Comparison of ENCODE assay signal across 13 cellular contexts in the genomic region with DNA sequence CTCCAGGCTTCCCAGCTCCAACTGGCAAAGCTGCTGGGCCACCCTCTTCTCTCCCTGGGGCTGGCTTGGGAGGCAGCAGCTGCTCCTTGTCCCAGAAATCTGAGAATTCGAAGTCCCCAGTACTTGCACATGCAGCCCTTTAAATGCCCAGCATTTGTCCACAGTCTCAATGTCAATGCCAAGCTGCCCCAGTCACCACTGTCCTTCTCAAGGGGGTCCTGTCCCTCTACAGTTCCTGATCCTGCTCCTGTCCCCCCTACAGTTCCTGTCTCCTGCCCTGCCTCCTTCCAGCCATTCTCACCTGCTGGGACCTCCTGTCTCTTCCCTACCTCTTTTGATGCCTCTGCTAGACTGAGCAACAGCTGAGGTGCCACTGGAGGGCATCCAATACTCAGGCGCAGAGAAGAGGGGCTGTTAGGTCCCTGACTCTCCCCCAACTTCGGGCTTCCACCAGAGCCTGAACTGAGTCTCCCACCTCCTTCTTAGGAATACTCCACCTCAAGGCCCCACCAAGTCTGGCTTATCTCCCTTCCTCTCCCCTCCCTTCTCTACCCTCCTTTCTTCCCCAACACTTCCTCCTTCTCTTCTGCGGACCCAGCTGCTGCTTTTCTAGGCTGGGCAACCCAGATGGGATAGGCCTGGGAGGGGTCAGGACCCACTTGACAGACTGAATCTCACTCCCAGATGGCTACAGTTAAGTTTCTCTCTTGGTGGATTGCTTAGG. TPM values are rescaled to one million over a fixed set of nuclear protein-coding genes. Genes with fewer than 3 reads are reported as not detected.
DNase-seq lines count a peak whose midpoint lies in the region; ATAC-seq, FAIRE-seq and TF ChIP-seq lines count a peak whose summit lies in the region.
"Had no signal": no experiment of that assay in that cellular context is flagged by ENCODE, and none has a peak within 500 bp of the region (broad histone marks: within the 10 kb centered on the region; RNA-seq: fewer than 3 reads in every experiment).

No MANE protein-coding gene starts in this region.

- H3K9me3 ChIP-seq in CD4-positive, CD25-positive, alpha-beta regulatory T cell (ENCODE audit: control insufficient read depth in 2 of 2, low read length in 2 of 2), result peaks cover 3 to 7% of the 10 kb centered on the region in 2 experiments
- H3K9me3 ChIP-seq in H1 (ENCODE audit: insufficient read depth in 2 of 2, low read depth in 1 of 2, low read length in 1 of 2) (peaks cover 0 to 3% of the 10 kb centered on the region in 2 experiments; a peak in 1 of 4 replicates), ovary (no peaks in the 10 kb centered on the region)
- H3K9me3 ChIP-seq: esophagus muscularis mucosa, SK-N-SH had no signal

- POLR2A ChIA-PET in H1 (lab: Charles Lee; ENCODE audit: partially characterized antibody), result no interaction called here

- H3K79me1 ChIP-seq in H1 (ENCODE audit: low read depth, low read length), result no peaks in the 10 kb centered on the region

- no peak overlapping the region for H4K8ac ChIP-seq in H1 (ENCODE audit: extremely low read depth, insufficient read depth, low read length)

- no peaks in the 10 kb centered on the region for H3K36me3 Mint-ChIP-seq in CD4-positive, CD25-positive, alpha-beta regulatory T cell

- peak overlapping the region in 2 of 4 donors; percentile 38 to 69 for H3K4me3 Mint-ChIP-seq in CD4-positive, CD25-positive, alpha-beta regulatory T cell

- peak overlapping the region in 1 of 2 experiments; percentile 29; a peak in 1 of 4 replicates for H3K4me2 ChIP-seq in H1 (ENCODE audit: insufficient read depth in 1 of 2, low read depth in 2 of 2, low read length in 2 of 2)

- no peak for FAIRE-seq in H1 (lab: Jason Lieb, UNC)

- peaks cover 70% of the 10 kb centered on the region for H3K27me3 ChIP-seq in CD4-positive, CD25-positive, alpha-beta regulatory T cell (ENCODE audit: control insufficient read depth, insufficient read depth, low read length)
- H3K27me3 ChIP-seq in H1 (replicated peaks in 1 of 4; ENCODE audit: control insufficient read depth in 3 of 4, extremely low read depth in 1 of 4, insufficient read depth in 3 of 4, low read length in 3 of 4) (peaks cover 97 to 100% (median 98%) of the 10 kb centered on the region in 4 experiments), ovary (peaks cover 15% of the 10 kb centered on the region)

- no peak for TF ChIP-seq RAD21 in H1 (IDR thresholded peaks at IDR 0.05 in 1 of 2, conservative IDR thresholded peaks at IDR 0.05 in 1 of 2; ENCODE audit: low read depth in 2 of 2, low read length in 2 of 2)

- no peak overlapping the region for H2AK5ac ChIP-seq in H1 (ENCODE audit: low read depth, low read length)

- TF ChIP-seq EP300 in H1 (IDR thresholded peaks at IDR 0.05; ENCODE audit: borderline replicate concordance in 1 of 2, low read depth in 2 of 2, low read length in 2 of 2), result no peak
- TF ChIP-seq EP300 in ovary (IDR thresholded peaks at IDR 0.05), result no peak

- no peak overlapping the region for H3K27ac ChIP-seq in CD4-positive, CD25-positive, alpha-beta regulatory T cell (ENCODE audit: insufficient read depth, low read length, poor library complexity, severe bottlenecking)
- no peak overlapping the region for H3K27ac ChIP-seq in H1 (ENCODE audit: low read depth, low read length)
- no peak overlapping the region for H3K27ac ChIP-seq in ovary
- H3K27ac ChIP-seq: esophagus muscularis mucosa had no signal

- H2BK12ac ChIP-seq in H1 (ENCODE audit: low read depth, low read length), result no peak overlapping the region

- no peak overlapping the region for H2AFZ ChIP-seq in H1 (ENCODE audit: low read length)

- peaks cover 95% of the 10 kb centered on the region for H3K27me3 Mint-ChIP-seq in CD4-positive, CD25-positive, alpha-beta regulatory T cell

- no peak overlapping the region for H2BK120ac ChIP-seq in H1 (replicated peaks; ENCODE audit: low read depth, low read length)

- no peak for TF ChIP-seq POLR2A in H1 (IDR thresholded peaks at IDR 0.05; ENCODE audit: control extremely low read depth in 1 of 2, low read depth in 2 of 2, low read length in 2 of 2)
- TF ChIP-seq POLR2A in ovary (IDR thresholded peaks at IDR 0.05), result no peak

- H3K23me2 ChIP-seq in H1 (ENCODE audit: low read depth, low read length), result no peaks in the 10 kb centered on the region

- no peaks in the 10 kb centered on the region for H3K79me2 ChIP-seq in H1 (ENCODE audit: control insufficient read depth in 1 of 2, insufficient read depth in 2 of 2, low read length in 2 of 2)

- H3K27ac Mint-ChIP-seq in CD4-positive, CD25-positive, alpha-beta regulatory T cell, result peak overlapping the region; percentile 48 to 88 (median 78)

- WGBS in H1 (ENCODE audit: extremely low coverage in 1 of 2, insufficient coverage in 1 of 2, insufficient read length in 1 of 2, insufficient replicate concordance in 2 of 2, low coverage in 1 of 2, low lambda C conversion rate in 2 of 2, missing lambda C conversion rate in 1 of 2), 2 experiments, result 37% methylated on average over 4 of the region's 4 CpGs; no CpG with 5 or more reads in 1 of the 2 experiments
- 34 to 61% (median 54%) methylated on average over 4 of the region's 4 CpGs for WGBS in ovary, 3 donors

- H3K4me1 Mint-ChIP-seq in CD4-positive, CD25-positive, alpha-beta regulatory T cell, result peaks cover 19 to 77% (median 39%) of the 10 kb centered on the region in 4 donors

- H3K18ac ChIP-seq in H1 (ENCODE audit: extremely low read depth, low read length), result no peak overlapping the region

- H3K9ac ChIP-seq in H1 (replicated peaks in 1 of 4; ENCODE audit: extremely low read depth in 1 of 4, low read depth in 3 of 4, low read length in 3 of 4), result no peak overlapping the region
- H3K9ac ChIP-seq: SK-N-SH had no signal

- H2BK20ac ChIP-seq in H1 (ENCODE audit: low read length), result peak overlapping the region; percentile 32; the same call in 1 of the 2 replicates

- no peak overlapping the region for H2BK15ac ChIP-seq in H1 (ENCODE audit: low read length)

- no peak overlapping the region for H3K23ac ChIP-seq in H1 (ENCODE audit: insufficient read length)

- ATAC-seq in CD4-positive, CD25-positive, alpha-beta regulatory T cell (ENCODE audit: low read depth in 2 of 2), result no peak
- ATAC-seq in HG03521 (IDR thresholded peaks at IDR 0.05; ENCODE audit: unreplicated experiment) (no peak), HG03354 (IDR thresholded peaks at IDR 0.05; ENCODE audit: poor library complexity, severe bottlenecking, unreplicated experiment) (no peak)

- intact Hi-C loops in ovary (cut with DNase I), result loop anchor here in 2 of 4 donors (10.0 kb wide), 2 partner anchors 585 to 1325 kb away; no protein-coding TSS in a partner anchor

- TF ChIP-seq CTCF in HFF-Myc (IDR thresholded peaks at IDR 0.05; ENCODE audit: low read depth, low read length, missing control alignments) (no peak), H1 (IDR thresholded peaks at IDR 0.05; ENCODE audit: control extremely low read depth in 1 of 3, insufficient read depth in 1 of 3, low read depth in 1 of 3, low read length in 3 of 3) (no peak), ovary (IDR thresholded peaks at IDR 0.05) (no peak)

- H4K20me1 ChIP-seq in H1 (replicated peaks in 1 of 2; ENCODE audit: control insufficient read depth in 1 of 2, insufficient read depth in 2 of 2, low read length in 2 of 2), result peaks cover 30 to 60% of the 10 kb centered on the region in 2 experiments

- no peak overlapping the region for H4K91ac ChIP-seq in H1 (replicated peaks; ENCODE audit: insufficient read length, low read length)

- H3K36me3 ChIP-seq in CD4-positive, CD25-positive, alpha-beta regulatory T cell (ENCODE audit: control insufficient read depth, insufficient read depth, low read length), result no peaks in the 10 kb centered on the region
- H3K36me3 ChIP-seq in H1 (ENCODE audit: control insufficient read depth in 2 of 4, insufficient read depth in 4 of 4, low read length in 3 of 4) (peaks cover 0 to 11% (median 0%) of the 10 kb centered on the region in 4 experiments; a peak in 1 of 8 replicates), ovary (no peaks in the 10 kb centered on the region)
- H3K36me3 ChIP-seq: esophagus muscularis mucosa had no signal

- no peak overlapping the region for H2BK5ac ChIP-seq in H1 (ENCODE audit: low read depth, low read length)

- no peak overlapping the region for H3K56ac ChIP-seq in H1 (replicated peaks; ENCODE audit: insufficient read length, low read depth, low read length)

- H3K9me3 Mint-ChIP-seq in CD4-positive, CD25-positive, alpha-beta regulatory T cell, result peaks cover 0 to 16% (median 0%) of the 10 kb centered on the region in 7 donors

- H4K5ac ChIP-seq in H1 (ENCODE audit: insufficient read length, low read depth, low read length), result no peak overlapping the region

- no peak for DNase-seq in CD4-positive, CD25-positive, alpha-beta regulatory T cell
- DNase-seq in HFF-Myc (ENCODE audit: extremely low read depth, low read depth) (no peak), H1 (ENCODE audit: low read depth in 1 of 2, low spot score in 2 of 2) (peak in 1 of 2 experiments; percentile 64), ovary (peak in 1 of 5 donors; percentile 12), NCI-H1436 treated with DMSO at 0.1 percent for 48 hours (lab: John Stamatoyannopoulos, UW) (no peak), NCI-H2107 (lab: John Stamatoyannopoulos, UW) (no peak)
- DNase-seq: COR-L47, NCI-H748 treated with DMSO at 0.1 percent for 48 hours, SK-N-SH, substantia nigra had no signal

- H3K4me1 ChIP-seq in CD4-positive, CD25-positive, alpha-beta regulatory T cell (ENCODE audit: control insufficient read depth, insufficient read depth, low read length, poor library complexity, severe bottlenecking), result peaks cover 56% of the 10 kb centered on the region
- peaks cover 0 to 24% (median 16%) of the 10 kb centered on the region in 4 experiments; a peak in 5 of 7 replicates for H3K4me1 ChIP-seq in H1 (replicated peaks in 1 of 4; ENCODE audit: control insufficient read depth in 3 of 4, insufficient read depth in 4 of 4, low read length in 3 of 4)
- H3K4me1 ChIP-seq in ovary (ENCODE audit: insufficient read depth), result peaks cover 2% of the 10 kb centered on the region

- no peak overlapping the region for H3K4me3 ChIP-seq in CD4-positive, CD25-positive, alpha-beta regulatory T cell (ENCODE audit: low read depth, low read length)
- peak overlapping the region; percentile 83 for H3K4me3 ChIP-seq in HFF-Myc (replicated peaks; ENCODE audit: low read depth, low read length)
- no peak overlapping the region for H3K4me3 ChIP-seq in H1 (ENCODE audit: extremely low read depth in 1 of 4, insufficient read depth in 2 of 4, low read depth in 3 of 4, low read length in 4 of 4)
- H3K4me3 ChIP-seq in ovary, result peak overlapping the region; percentile 39

- H3K14ac ChIP-seq in H1 (ENCODE audit: insufficient read length), result no peak overlapping the region

- no peak overlapping the region for H3K4ac ChIP-seq in H1 (replicated peaks; ENCODE audit: insufficient read length, low read depth, low read length)

- CTCF ChIA-PET in H1 (lab: Charles Lee; ENCODE audit: partially characterized antibody), result interaction anchor here (0.5 to 9.1 kb wide), 9 partner anchors 9 to 831 kb away, joined by 3 to 64 read pairs (median 4); partner anchors contain the start of gene HOXA13

RNA-seq across cellular contexts. Expression of gene HOXA11, which starts 4.7 kb away (rescaled TPM):
- total RNA-seq in CD4-positive, CD25-positive, alpha-beta regulatory T cell, result not detected
- polyA plus RNA-seq in CD4-positive, CD25-positive, alpha-beta regulatory T cell, result not detected
- total RNA-seq in H1 (2021; fragmentation: NEBNext Ultra II Directional; extraction: Animal tissue kit (Norgen Biotek cat#: 25700)), result not detected in 2 replicates
- polyA plus RNA-seq in H1 (2011; rRNA removed) (not detected in 2 replicates), ovary (under 1 TPM; 0.11 to 0.65 TPM)
- polyA plus RNA-seq in H1 (2011; cell fraction: cytosol; rRNA removed), result not detected
- polyA plus RNA-seq in H1 (2011; cell fraction: nucleus; rRNA removed), result not detected
- not detected in 4 replicates for polyA plus RNA-seq in H1 (2012, experiment 1 of 2)
- not detected for polyA plus RNA-seq in H1 (2012, experiment 2 of 2)
- not detected for polyA plus RNA-seq in H1 (2013, experiment 1 of 2)
- not detected for polyA plus RNA-seq in H1 (2013, experiment 2 of 2)
- polyA minus RNA-seq in H1 (2011; rRNA and poly(A)+ RNA removed), result not detected in 2 replicates
- polyA minus RNA-seq in H1 (2011; cell fraction: cytosol; rRNA and poly(A)+ RNA removed), result not detected
- polyA minus RNA-seq in H1 (2011; cell fraction: nucleus; rRNA and poly(A)+ RNA removed), result not detected
- 1 to 10 TPM in 3 of 7 donors, under 1 TPM in 1, not detected in 3; 0.23 to 2.0 (median 1.5) TPM for total RNA-seq in ovary
- total RNA-seq: esophagus muscularis mucosa had no signal
- polyA plus RNA-seq: SK-N-SH had no signal

RNA-seq across cellular contexts. Expression of gene HOXA13, which starts 10.2 kb away (rescaled TPM):
- total RNA-seq in CD4-positive, CD25-positive, alpha-beta regulatory T cell, result not detected
- not detected for polyA plus RNA-seq in CD4-positive, CD25-positive, alpha-beta regulatory T cell
- total RNA-seq in H1 (2021; fragmentation: NEBNext Ultra II Directional; extraction: Animal tissue kit (Norgen Biotek cat#: 25700)), result not detected in 2 replicates
- polyA plus RNA-seq in H1 (2011; rRNA removed) (not detected in 2 replicates), ovary (under 1 TPM in 1 of 2 donors, not detected in 1; 0.07 TPM)
- not detected for polyA plus RNA-seq in H1 (2011; cell fraction: cytosol; rRNA removed)
- not detected for polyA plus RNA-seq in H1 (2011; cell fraction: nucleus; rRNA removed)
- 0.07 TPM in 1 of 4 replicates, not detected in the others for polyA plus RNA-seq in H1 (2012, experiment 1 of 2)
- not detected for polyA plus RNA-seq in H1 (2012, experiment 2 of 2)
- polyA plus RNA-seq in H1 (2013, experiment 1 of 2), result not detected
- not detected for polyA plus RNA-seq in H1 (2013, experiment 2 of 2)
- polyA minus RNA-seq in H1 (2011; rRNA and poly(A)+ RNA removed), result not detected in 2 replicates
- not detected for polyA minus RNA-seq in H1 (2011; cell fraction: cytosol; rRNA and poly(A)+ RNA removed)
- not detected for polyA minus RNA-seq in H1 (2011; cell fraction: nucleus; rRNA and poly(A)+ RNA removed)
- not detected for total RNA-seq in ovary
- total RNA-seq: esophagus muscularis mucosa had no signal
- polyA plus RNA-seq: SK-N-SH had no signal

RNA-seq across cellular contexts. Expression of gene HOXA10, which starts 15.6 kb away (rescaled TPM):
- total RNA-seq in CD4-positive, CD25-positive, alpha-beta regulatory T cell, result 0.35 TPM
- not detected for polyA plus RNA-seq in CD4-positive, CD25-positive, alpha-beta regulatory T cell
- not detected in 2 replicates for total RNA-seq in H1 (2021; fragmentation: NEBNext Ultra II Directional; extraction: Animal tissue kit (Norgen Biotek cat#: 25700))
- not detected in 2 replicates for polyA plus RNA-seq in H1 (2011; rRNA removed)
- not detected for polyA plus RNA-seq in H1 (2011; cell fraction: cytosol; rRNA removed)
- not detected for polyA plus RNA-seq in H1 (2011; cell fraction: nucleus; rRNA removed)
- not detected in 4 replicates for polyA plus RNA-seq in H1 (2012, experiment 1 of 2)
- not detected for polyA plus RNA-seq in H1 (2012, experiment 2 of 2)
- polyA plus RNA-seq in H1 (2013, experiment 1 of 2), result not detected
- not detected for polyA plus RNA-seq in H1 (2013, experiment 2 of 2)
- not detected in 2 replicates for polyA minus RNA-seq in H1 (2011; rRNA and poly(A)+ RNA removed)
- polyA minus RNA-seq in H1 (2011; cell fraction: cytosol; rRNA and poly(A)+ RNA removed), result not detected
- not detected for polyA minus RNA-seq in H1 (2011; cell fraction: nucleus; rRNA and poly(A)+ RNA removed)
- 1 to 10 TPM in 3 of 7 donors, under 1 TPM in 3, not detected in 1; 0.25 to 2.0 (median 0.91) TPM for total RNA-seq in ovary
- polyA plus RNA-seq in ovary, result 1 to 10 TPM in 1 of 2 donors, under 1 TPM in 1; 0.34 to 2.8 TPM
- total RNA-seq: esophagus muscularis mucosa had no signal
- polyA plus RNA-seq: SK-N-SH had no signal

RNA-seq across cellular contexts. Expression of gene HOXA9, which starts 24.4 kb away (rescaled TPM):
- total RNA-seq in CD4-positive, CD25-positive, alpha-beta regulatory T cell, result 1.1 TPM
- polyA plus RNA-seq in CD4-positive, CD25-positive, alpha-beta regulatory T cell, result under 1 TPM in 1 of 4 donors, not detected in 3; 0.20 TPM
- not detected in 2 replicates for total RNA-seq in H1 (2021; fragmentation: NEBNext Ultra II Directional; extraction: Animal tissue kit (Norgen Biotek cat#: 25700))
- not detected in 2 replicates for polyA plus RNA-seq in H1 (2011; rRNA removed)
- polyA plus RNA-seq in H1 (2011; cell fraction: cytosol; rRNA removed), result not detected
- polyA plus RNA-seq in H1 (2011; cell fraction: nucleus; rRNA removed), result not detected
- not detected in 4 replicates for polyA plus RNA-seq in H1 (2012, experiment 1 of 2)
- polyA plus RNA-seq in H1 (2012, experiment 2 of 2), result not detected
- polyA plus RNA-seq in H1 (2013, experiment 1 of 2), result not detected
- not detected for polyA plus RNA-seq in H1 (2013, experiment 2 of 2)
- not detected in 2 replicates for polyA minus RNA-seq in H1 (2011; rRNA and poly(A)+ RNA removed)
- polyA minus RNA-seq in H1 (2011; cell fraction: cytosol; rRNA and poly(A)+ RNA removed), result not detected
- not detected for polyA minus RNA-seq in H1 (2011; cell fraction: nucleus; rRNA and poly(A)+ RNA removed)
- total RNA-seq in ovary, result 1 to 10 TPM in 1 of 7 donors, under 1 TPM in 5, not detected in 1; 0.12 to 1.0 (median 0.57) TPM
- polyA plus RNA-seq in ovary, result 1 to 10 TPM in 1 of 2 donors, under 1 TPM in 1; 0.22 to 2.5 TPM
- polyA plus RNA-seq: SK-N-SH had no signal

RNA-seq across cellular contexts. Expression of gene HOXA7, which starts 33.2 kb away (rescaled TPM):
- total RNA-seq in CD4-positive, CD25-positive, alpha-beta regulatory T cell, result not detected
- not detected for polyA plus RNA-seq in CD4-positive, CD25-positive, alpha-beta regulatory T cell
- not detected in 2 replicates for total RNA-seq in H1 (2021; fragmentation: NEBNext Ultra II Directional; extraction: Animal tissue kit (Norgen Biotek cat#: 25700))
- polyA plus RNA-seq in H1 (2011; rRNA removed), result 0.03 TPM in 1 of 2 replicates, not detected in the other
- polyA plus RNA-seq in H1 (2011; cell fraction: cytosol; rRNA removed), result not detected
- not detected for polyA plus RNA-seq in H1 (2011; cell fraction: nucleus; rRNA removed)
- not detected in 4 replicates for polyA plus RNA-seq in H1 (2012, experiment 1 of 2)
- polyA plus RNA-seq in H1 (2012, experiment 2 of 2), result not detected
- polyA plus RNA-seq in H1 (2013, experiment 1 of 2), result 0.02 TPM
- 0.02 TPM for polyA plus RNA-seq in H1 (2013, experiment 2 of 2)
- not detected in 2 replicates for polyA minus RNA-seq in H1 (2011; rRNA and poly(A)+ RNA removed)
- not detected for polyA minus RNA-seq in H1 (2011; cell fraction: cytosol; rRNA and poly(A)+ RNA removed)
- not detected for polyA minus RNA-seq in H1 (2011; cell fraction: nucleus; rRNA and poly(A)+ RNA removed)
- total RNA-seq in ovary, result 1 to 10 TPM in 3 of 7 donors, under 1 TPM in 4; 0.23 to 4.5 (median 0.75) TPM
- polyA plus RNA-seq in ovary, result 1 to 10 TPM in 1 of 2 donors, under 1 TPM in 1; 0.53 to 4.1 TPM
- polyA plus RNA-seq: SK-N-SH had no signal

Comparison
In these comparisons a context has a peak if more than half of its experiments do, and no peak if none do; other contexts are left out.
1. H3K4me3 ChIP-seq: peak in HFF-Myc (single experiment) and ovary (single experiment); none in CD4-positive, CD25-positive, alpha-beta regulatory T cell (single experiment) and H1 (0 of 4).